27 cellular contexts compared by ENCODE assay signal in genomic region chr1:30229557-30229956, GRCh38.
"Had no signal": no experiment of that assay in that cellular context is flagged by ENCODE, and none has a peak within 500 bp of the region (broad histone marks: within the 10 kb centered on the region; RNA-seq: fewer than 3 reads in every experiment).

No MANE protein-coding gene starts in this region.

- FAIRE-seq: pancreas had no signal

- H3K36me3 Mint-ChIP-seq: naive B cell; naive thymus-derived CD8-positive, alpha-beta T cell; natural killer cell treated with Interleukin-12 subunit alpha and Interleukin-12 subunit beta and Interleukin-15 and Interleukin-18, amount 100 ng/mL, for 72 hours; stimulated activated memory B cell treated with anti-CD40 and anti-IgM and Interleukin-4, amounts not matched to agents 10 μg/mL and 1 μg/mL and 100 μg/mL, for 72 hours; type B pancreatic cell had no signal

- H3K4me3 Mint-ChIP-seq: naive B cell; naive thymus-derived CD8-positive, alpha-beta T cell; natural killer cell treated with Interleukin-12 subunit alpha and Interleukin-12 subunit beta and Interleukin-15 and Interleukin-18, amount 100 ng/mL, for 72 hours; stimulated activated memory B cell treated with anti-CD40 and anti-IgM and Interleukin-4, amounts not matched to agents 10 μg/mL and 1 μg/mL and 100 μg/mL, for 72 hours; stimulated activated naive CD8-positive, alpha-beta T cell treated with anti-CD3 and anti-CD28 coated beads, Interleukin-15, amount 100 ng/mL, for 72 hours; type B pancreatic cell had no signal

- H3K9me3 Mint-ChIP-seq: naive thymus-derived CD8-positive, alpha-beta T cell; natural killer cell treated with Interleukin-12 subunit alpha and Interleukin-12 subunit beta and Interleukin-15 and Interleukin-18, amount 100 ng/mL, for 72 hours; stimulated activated memory B cell treated with anti-CD40 and anti-IgM and Interleukin-4, amounts not matched to agents 10 μg/mL and 1 μg/mL and 100 μg/mL, for 72 hours; stimulated activated naive CD8-positive, alpha-beta T cell treated with anti-CD3 and anti-CD28 coated beads, Interleukin-15, amount 100 ng/mL, for 72 hours; type B pancreatic cell had no signal

- H3K4me2 ChIP-seq: smooth muscle cell had no signal

- H3K9me3 ChIP-seq: neutrophil, pancreas, prostate gland, spleen, suprapubic skin, testis, tibial artery, transverse colon, upper lobe of right lung, uterus had no signal

- H3K36me3 ChIP-seq: neutrophil, pancreas, prostate gland, spleen, suprapubic skin, tibial artery, transverse colon, upper lobe of right lung, uterus had no signal

- H3K27ac Mint-ChIP-seq: naive B cell; naive thymus-derived CD8-positive, alpha-beta T cell; natural killer cell treated with Interleukin-12 subunit alpha and Interleukin-12 subunit beta and Interleukin-15 and Interleukin-18, amount 100 ng/mL, for 72 hours; stimulated activated memory B cell treated with anti-CD40 and anti-IgM and Interleukin-4, amounts not matched to agents 10 μg/mL and 1 μg/mL and 100 μg/mL, for 72 hours; stimulated activated naive CD8-positive, alpha-beta T cell treated with anti-CD3 and anti-CD28 coated beads, Interleukin-15, amount 100 ng/mL, for 72 hours; type B pancreatic cell had no signal

- H3K27me3 ChIP-seq: pancreas, testis, transverse colon, upper lobe of right lung, uterus had no signal

- H3K4me1 ChIP-seq: pancreas, prostate gland, spleen, suprapubic skin, testis, tibial artery, transverse colon, upper lobe of right lung, uterus had no signal

- ATAC-seq: naive thymus-derived CD8-positive, alpha-beta T cell; natural killer cell treated with Interleukin-12 subunit alpha and Interleukin-12 subunit beta and Interleukin-15 and Interleukin-18, amount 100 ng/mL, for 72 hours; pancreas; right cardiac atrium; sciatic nerve; stimulated activated memory B cell treated with anti-CD40 and anti-IgM and Interleukin-4, amounts not matched to agents 10 μg/mL and 1 μg/mL and 100 μg/mL, for 72 hours; stimulated activated naive CD8-positive, alpha-beta T cell treated with anti-CD3 and anti-CD28 coated beads, Interleukin-15, amount 100 ng/mL, for 72 hours; stimulated activated naive CD8-positive, alpha-beta T cell treated with anti-CD3 and anti-CD28 coated beads, Interleukin-15, Interleukin-2, amounts not matched to agents 100 U/mL and 50 U/mL, for 24 hours; upper lobe of right lung had no signal

- H3K4me1 Mint-ChIP-seq: naive B cell; naive thymus-derived CD8-positive, alpha-beta T cell; stimulated activated memory B cell treated with anti-CD40 and anti-IgM and Interleukin-4, amounts not matched to agents 10 μg/mL and 1 μg/mL and 100 μg/mL, for 72 hours; stimulated activated naive CD8-positive, alpha-beta T cell treated with anti-CD3 and anti-CD28 coated beads, Interleukin-15, amount 100 ng/mL, for 72 hours had no signal

- H3K27ac ChIP-seq: neutrophil, pancreas, prostate gland, skin epidermis, spleen, suprapubic skin, testis, tibial artery, transverse colon, upper lobe of right lung, uterus had no signal

- H3K4me3 ChIP-seq: pancreas, prostate gland, skin epidermis, smooth muscle cell, spleen, suprapubic skin, testis, tibial artery, transverse colon, upper lobe of right lung, uterus had no signal

- DNase-seq: naive B cell; naive thymus-derived CD8-positive, alpha-beta T cell; nucleus accumbens; pancreas; right cardiac atrium; spleen; stimulated activated CD4-positive, alpha-beta T cell treated with anti-CD3 and anti-CD28 coated beads, Interleukin-12 subunit alpha, Interleukin-12 subunit beta, amount 100 ng/mL, for 4 hours; stimulated activated CD4-positive, alpha-beta T cell treated with anti-CD3 and anti-CD28 coated beads, Interleukin-1b, Interleukin-23, amount 100 ng/mL, for 48 hours; stimulated activated CD4-positive, alpha-beta T cell treated with anti-CD3 and anti-CD28 coated beads, Interleukin-4, amount 100 ng/mL, for 1 hour; stimulated activated naive CD4-positive, alpha-beta T cell; stimulated activated naive CD8-positive, alpha-beta T cell treated with anti-CD3 and anti-CD28 coated beads, Interleukin-15, amount 100 ng/mL, for 72 hours; stimulated activated naive CD8-positive, alpha-beta T cell treated with anti-CD3 and anti-CD28 coated beads, Interleukin-15, Interleukin-2, amounts not matched to agents 100 U/mL and 50 U/mL, for 24 hours; substantia nigra; tibial artery; transverse colon; upper lobe of right lung; uterus had no signal
